8 cellular contexts compared by ENCODE assay signal in genomic region chr10:15859865-15860691, GRCh38. TPM values are rescaled to one million over a fixed set of nuclear protein-coding genes. Genes with fewer than 3 reads are reported as not detected.
A peak's percentile ranks its signal among the peaks of the same experiment; 100 is the strongest.
DNase-seq lines count a peak whose midpoint lies in the region; ATAC-seq, FAIRE-seq and TF ChIP-seq lines count a peak whose summit lies in the region.

Gene MINDY3 (minus strand): TSS chr10:15860507. CDS start chr10:15860299, 208 bp downstream.

- TF ChIP-seq CTCF in brain (conservative IDR thresholded peaks at IDR 0.05) (peak in 1 of 2 experiments; percentile 14), gastrocnemius medialis (IDR thresholded peaks at IDR 0.05 in 4 of 5, conservative IDR thresholded peaks at IDR 0.05 in 1 of 5) (no peak)

- peaks cover 43% of the 10 kb centered on the region for H3K4me1 Mint-ChIP-seq in brain

- ATAC-seq in HG02943 (IDR thresholded peaks at IDR 0.05; ENCODE audit: low read depth, unreplicated experiment) (peak; percentile 94), gastrocnemius medialis (peak; percentile 99)

- TF ChIP-seq POLR2A in gastrocnemius medialis (IDR thresholded peaks at IDR 0.05): peak in 1 of 2 donors; percentile 23

- H3K27me3 Mint-ChIP-seq in brain: peaks cover 37% of the 10 kb centered on the region

- no peaks in the 10 kb centered on the region for H3K36me3 ChIP-seq in gastrocnemius medialis

- DNase-seq in NCI-H2196 (lab: John Stamatoyannopoulos, UW; ENCODE audit: unreplicated experiment) (peak; percentile 27), NCI-H2196 treated with DMSO at 0.1 percent for 48 hours (lab: John Stamatoyannopoulos, UW; ENCODE audit: unreplicated experiment) (no peak), NCI-H2029 (lab: John Stamatoyannopoulos, UW) (peak; percentile 35), gastrocnemius medialis (peak; percentile 68 to 75)

- peak; percentile 50 for FAIRE-seq in TTC549 (lab: Jason Lieb, UNC)

- H3K27ac ChIP-seq in gastrocnemius medialis: peak within 1 kb of the TSS; percentile 68 to 79 (median 74)

- intact Hi-C loops in gastrocnemius medialis (cut with DNase I; ENCODE audit: low total_unique reads): no loop called here

- peaks cover 0 to 10% (median 5%) of the 10 kb centered on the region in 5 experiments for H3K9me3 Mint-ChIP-seq in brain

- no peaks in the 10 kb centered on the region for H3K36me3 Mint-ChIP-seq in brain

- peak within 1 kb of the TSS; percentile 95 to 98 (median 97) for H3K27ac Mint-ChIP-seq in brain

- peaks cover 6 to 22% (median 10%) of the 10 kb centered on the region in 3 donors for H3K27me3 ChIP-seq in gastrocnemius medialis

- no peaks in the 10 kb centered on the region for H3K9me3 ChIP-seq in gastrocnemius medialis

- peak within 1 kb of the TSS; percentile 94 to 99 (median 98) for H3K4me3 Mint-ChIP-seq in brain

- H3K4me3 ChIP-seq in iPS-11a (ENCODE audit: low read depth, low read length): peak within 1 kb of the TSS; percentile 90
- H3K4me3 ChIP-seq in gastrocnemius medialis: peak within 1 kb of the TSS; percentile 88 to 97 (median 92)

- H3K4me1 ChIP-seq in gastrocnemius medialis: peaks cover 29 to 31% of the 10 kb centered on the region in 2 donors

- in situ Hi-C loops in gastrocnemius medialis (cut with MboI; ENCODE audit: low sequenced_read_pairs in 4 of 4): no loop called here

RNA-seq across cellular contexts. Expression of gene MINDY3, which starts in this region (rescaled TPM):
- polyA plus RNA-seq in brain (ENCODE audit: insufficient read depth, low read depth, low replicate concordance): 37.8 TPM
- total RNA-seq in gastrocnemius medialis: 10 to 100 TPM in 2 of 4 donors, 1 to 10 TPM in 2; 7.6 to 37.5 (median 10.8) TPM
